Comparison of ENCODE assay signal across 8 cellular contexts in the genomic region with DNA sequence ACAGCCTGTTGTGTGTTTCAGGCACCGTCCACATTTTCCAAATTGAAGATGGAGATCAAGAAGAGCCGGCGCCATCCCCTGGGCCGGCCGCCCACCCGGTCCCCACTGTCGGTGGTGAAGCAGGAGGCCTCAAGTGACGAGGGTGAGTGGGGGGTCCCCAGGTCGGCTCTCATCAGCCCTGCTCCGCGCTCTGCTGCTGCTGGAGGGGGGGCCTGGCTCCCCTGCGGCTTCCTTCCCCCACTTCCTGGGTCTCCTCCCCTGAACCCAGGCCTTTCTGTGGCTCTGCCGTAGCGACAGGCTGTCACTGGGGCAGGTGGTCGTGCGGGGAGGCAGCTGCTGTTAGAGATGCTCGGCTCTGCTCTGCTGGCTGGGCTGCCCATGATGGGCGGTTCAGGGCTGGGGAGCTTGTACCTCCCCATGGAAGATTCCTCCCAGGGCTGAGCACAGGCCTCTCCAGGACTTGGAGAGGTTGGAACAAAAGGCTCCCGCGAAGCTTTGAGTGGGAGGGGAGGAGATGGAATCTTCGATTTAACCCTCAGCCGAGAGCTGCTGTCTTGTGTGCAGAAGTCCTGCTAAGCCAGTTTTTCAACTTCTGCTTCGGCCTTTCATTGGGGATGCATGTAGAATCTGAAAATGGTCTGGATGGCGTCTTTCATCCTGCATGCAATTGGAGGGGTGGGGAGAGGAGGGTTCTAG.
DNase-seq lines count a peak whose midpoint lies in the region; ATAC-seq lines count a peak whose summit lies in the region.

No MANE protein-coding gene starts in this region.

- H3K36me3 Mint-ChIP-seq in effector memory CD8-positive, alpha-beta T cell (ENCODE audit: insufficient read depth): peaks cover 26% of the 10 kb centered on the region

- H3K4me3 Mint-ChIP-seq in effector memory CD8-positive, alpha-beta T cell: peak overlapping the region; percentile 67

- H3K9me3 Mint-ChIP-seq in effector memory CD8-positive, alpha-beta T cell: no peaks in the 10 kb centered on the region

- peak overlapping the region; percentile 76 to 83 for H3K27ac Mint-ChIP-seq in effector memory CD8-positive, alpha-beta T cell

- ATAC-seq in effector memory CD8-positive, alpha-beta T cell (replicated peaks): no peak
- ATAC-seq in stimulated activated naive CD8-positive, alpha-beta T cell treated with anti-CD3 and anti-CD28 coated beads, Interleukin-15, Interleukin-2, amounts not matched to agents 100 U/mL and 50 U/mL, for 24 hours: no peak
- ATAC-seq in left lobe of liver: no peak

- H3K4me1 Mint-ChIP-seq in effector memory CD8-positive, alpha-beta T cell (ENCODE audit: low read depth in 2 of 2): peaks cover 15 to 18% of the 10 kb centered on the region in 2 donors

- H3K27me3 Mint-ChIP-seq in effector memory CD8-positive, alpha-beta T cell: no peaks in the 10 kb centered on the region

- DNase-seq in SIG-M5 treated with dmso at 0.1 percent for 504 hours (lab: John Stamatoyannopoulos, UW; ENCODE audit: unreplicated experiment) (peak; percentile 18), SIG-M5 (lab: John Stamatoyannopoulos, UW) (no peak), NCI-H2227 treated with DMSO at 0.1 percent for 48 hours (lab: John Stamatoyannopoulos, UW) (peak; percentile 40), left lobe of liver (ENCODE audit: low spot score) (no peak), foreskin melanocyte (no peak), occipital lobe (lab: John Stamatoyannopoulos, UW) (no peak)
- no peak for DNase-seq in effector memory CD8-positive, alpha-beta T cell
- DNase-seq in stimulated activated naive CD8-positive, alpha-beta T cell treated with anti-CD3 and anti-CD28 coated beads, Interleukin-15, Interleukin-2, amounts not matched to agents 100 U/mL and 50 U/mL, for 24 hours: peak; percentile 32

Comparison
In these comparisons a context has a peak if more than half of its experiments do, and no peak if none do; other contexts are left out.
1. DNase-seq: peak in SIG-M5 treated with dmso at 0.1 percent for 504 hours (single experiment), NCI-H2227 treated with DMSO at 0.1 percent for 48 hours (single experiment) and stimulated activated naive CD8-positive, alpha-beta T cell treated with anti-CD3 and anti-CD28 coated beads, Interleukin-15, Interleukin-2, amounts not matched to agents 100 U/mL and 50 U/mL, for 24 hours (single experiment); none in SIG-M5 (single experiment), effector memory CD8-positive, alpha-beta T cell (0 of 3), left lobe of liver (single experiment), foreskin melanocyte (single experiment) and occipital lobe (single experiment).